In the genomic region with DNA sequence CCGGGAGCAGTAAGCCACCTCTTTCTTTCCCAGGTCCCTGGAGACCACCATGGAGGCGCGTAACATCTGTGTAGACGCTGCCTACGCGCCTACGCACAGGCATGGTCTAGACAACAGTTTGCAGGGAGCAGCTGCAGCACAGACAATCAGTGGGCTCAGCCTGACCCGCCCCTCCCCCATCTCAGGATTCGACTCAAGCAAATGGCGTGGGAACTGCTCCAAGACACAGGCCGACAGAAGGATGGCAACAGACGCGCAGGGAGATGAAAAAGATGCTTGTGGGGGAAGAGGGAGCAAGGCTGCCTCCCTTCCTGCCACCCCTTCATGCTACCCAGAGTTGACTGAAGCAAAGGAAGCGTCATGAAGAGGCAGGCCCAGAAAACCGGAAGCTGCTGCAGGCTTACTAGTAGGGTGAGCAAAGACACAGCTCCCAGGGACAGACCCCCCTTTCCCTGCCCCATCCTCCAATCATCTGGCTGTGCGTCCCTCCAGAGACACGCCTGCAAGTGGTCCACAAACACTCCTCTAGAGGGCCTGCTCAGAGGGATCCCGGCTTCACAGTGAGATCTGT, we compare ENCODE assay signal across 8 cellular contexts. TPM values are rescaled to one million over a fixed set of nuclear protein-coding genes. Genes with fewer than 3 reads are reported as not detected.
DNase-seq lines count a peak whose midpoint lies in the region; ATAC-seq and FAIRE-seq lines count a peak whose summit lies in the region.

No MANE protein-coding gene starts in this region.

- intact Hi-C loops in Right ventricle myocardium superior (cut with DNase I) = no loop called here

- no peak for FAIRE-seq in frontal cortex (lab: Jason Lieb, UNC)

- peak; percentile 71 for DNase-seq in activated CD8-positive, alpha-beta memory T cell treated with anti-CD3 and anti-CD28 coated beads for 24 hours
- DNase-seq in activated CD8-positive, alpha-beta memory T cell treated with anti-CD3 and anti-CD28 coated beads, Interleukin-2, amount 50 U/mL, for 48 hours = no peak
- DNase-seq in activated T-cell treated with anti-CD3 and anti-CD28 coated beads, Interleukin-2, amount 50 U/mL, for 48 hours = peak; percentile 59 to 61
- DNase-seq in Right ventricle myocardium superior = no peak
- peak; percentile 87 for DNase-seq in retina
- no peak for DNase-seq in frontal cortex (ENCODE audit: low spot score in 2 of 2)

- ATAC-seq in Right ventricle myocardium superior (ENCODE audit: poor library complexity) (peak; percentile 24), GM21737 (IDR thresholded peaks at IDR 0.05; ENCODE audit: unreplicated experiment) (no peak), GM21381 (IDR thresholded peaks at IDR 0.05; ENCODE audit: unreplicated experiment) (no peak)

RNA-seq across cellular contexts. Expression of a gene that starts 19.5 kb away (rescaled TPM):
- total RNA-seq in Right ventricle myocardium superior = 73.5 TPM
- total RNA-seq in frontal cortex = 10.6 TPM

RNA-seq across cellular contexts. Expression of a gene that starts 31.5 kb away (rescaled TPM):
- total RNA-seq in Right ventricle myocardium superior = 57.0 TPM
- 3.3 TPM for total RNA-seq in frontal cortex

RNA-seq across cellular contexts. Expression of a gene that starts 42.7 kb away (rescaled TPM):
- total RNA-seq in Right ventricle myocardium superior (10.8 TPM), frontal cortex (3.7 TPM)

Comparison
In these comparisons a context has a peak if more than half of its experiments do, and no peak if none do; other contexts are left out.
1. DNase-seq: peak in activated CD8-positive, alpha-beta memory T cell treated with anti-CD3 and anti-CD28 coated beads for 24 hours (single experiment), activated T-cell treated with anti-CD3 and anti-CD28 coated beads, Interleukin-2, amount 50 U/mL, for 48 hours (2 of 2) and retina (single experiment); none in activated CD8-positive, alpha-beta memory T cell treated with anti-CD3 and anti-CD28 coated beads, Interleukin-2, amount 50 U/mL, for 48 hours (single experiment), Right ventricle myocardium superior (single experiment) and frontal cortex (0 of 2).
2. RNA of a gene that starts 31.5 kb away (total RNA-seq): 57.0 TPM in Right ventricle myocardium superior (single experiment); 3.3 TPM in frontal cortex (single experiment); every median in the first group is over 10 times any median in the second.